In genomic region chr11:134521452-134522289, GRCh38 we compare ENCODE assay signal across 18 cellular contexts.
DNase-seq lines count a peak whose midpoint lies in the region; ATAC-seq, FAIRE-seq and TF ChIP-seq lines count a peak whose summit lies in the region.
"Had no signal": no experiment of that assay in that cellular context is flagged by ENCODE, and none has a peak within 500 bp of the region (broad histone marks: within the 10 kb centered on the region; RNA-seq: fewer than 3 reads in every experiment).

No MANE protein-coding gene starts in this region.

- POLR2A ChIA-PET in IMR-90 (lab: Charles Lee; ENCODE audit: unreplicated experiment): no interaction called here

- no peak overlapping the region for H3K14ac ChIP-seq in IMR-90 (replicated peaks; ENCODE audit: low read depth, low read length)
- no peak overlapping the region for H3K14ac ChIP-seq in neuronal stem cell (ENCODE audit: low read length)

- no peak overlapping the region for H2BK20ac ChIP-seq in IMR-90 (ENCODE audit: low read depth, low read length)

- no peak overlapping the region for H4K8ac ChIP-seq in IMR-90 (ENCODE audit: low read depth in 2 of 2, low read length in 2 of 2)
- H4K8ac ChIP-seq in neuronal stem cell (ENCODE audit: low read depth, low read length): no peak overlapping the region

- H3K27ac ChIP-seq in BLaER1 (no peak overlapping the region), IMR-90 (ENCODE audit: insufficient read depth, low read length) (no peak overlapping the region), kidney (ENCODE audit: low read depth in 2 of 2, low read length in 2 of 2) (no peak overlapping the region), neuronal stem cell (replicated peaks; ENCODE audit: low read length) (no peak overlapping the region), transverse colon (no peak overlapping the region)
- H3K27ac ChIP-seq: A549, C4-2B, RWPE1, SJCRH30 had no signal

- H2BK5ac ChIP-seq in IMR-90 (ENCODE audit: low read depth, low read length, poor library complexity, severe bottlenecking): peak overlapping the region; percentile 26
- no peak overlapping the region for H2BK5ac ChIP-seq in neuronal stem cell (ENCODE audit: low read length)

- 0 out of 2 replicates have a peak, but pooled peaks cover under 1% of the 10 kb centered on the region for H4K20me1 ChIP-seq in BLaER1
- no peaks in the 10 kb centered on the region for H4K20me1 ChIP-seq in IMR-90 (ENCODE audit: insufficient read depth, low read length)

- no peak overlapping the region for H2BK12ac ChIP-seq in neuronal stem cell (ENCODE audit: low read length)

- H3K9ac ChIP-seq in BLaER1 (no peak overlapping the region), IMR-90 (ENCODE audit: low read depth, low read length) (no peak overlapping the region), kidney (ENCODE audit: low read length in 2 of 2) (no peak overlapping the region), neuronal stem cell (ENCODE audit: low read depth, low read length, poor library complexity) (peak overlapping the region; percentile 53)

- H2BK120ac ChIP-seq in IMR-90 (ENCODE audit: low read depth, low read length) (no peak overlapping the region), neuronal stem cell (ENCODE audit: low read depth, low read length) (no peak overlapping the region)

- H3K4ac ChIP-seq in IMR-90 (ENCODE audit: low read depth, low read length) (no peak overlapping the region), neuronal stem cell (ENCODE audit: low read length) (no peak overlapping the region)

- TF ChIP-seq POLR2A in IMR-90 (IDR thresholded peaks at IDR 0.05; ENCODE audit: low read depth, low read length) (no peak), transverse colon (IDR thresholded peaks at IDR 0.05) (no peak)

- no peak overlapping the region for H2AFZ ChIP-seq in IMR-90 (replicated peaks; ENCODE audit: low read length, poor library complexity)
- H2AFZ ChIP-seq in neuronal stem cell (ENCODE audit: low read length): no peak overlapping the region

- H2AK5ac ChIP-seq in IMR-90 (ENCODE audit: low read depth, low read length) (no peak overlapping the region), neuronal stem cell (ENCODE audit: low read depth, low read length) (no peak overlapping the region)

- H3K36me3 ChIP-seq in BLaER1 (no peaks in the 10 kb centered on the region), IMR-90 (ENCODE audit: control insufficient read depth, insufficient read depth, low read length) (no peaks in the 10 kb centered on the region), kidney (ENCODE audit: control insufficient read depth in 1 of 2, insufficient read depth in 2 of 2, low read length in 2 of 2) (no peaks in the 10 kb centered on the region), neuronal stem cell (replicated peaks in 1 of 2; ENCODE audit: control insufficient read depth in 2 of 2, insufficient read depth in 2 of 2, low read length in 2 of 2) (no peaks in the 10 kb centered on the region), transverse colon (no peaks in the 10 kb centered on the region)
- H3K36me3 ChIP-seq: SJCRH30 had no signal

- no peaks in the 10 kb centered on the region for H3K9me3 ChIP-seq in BLaER1
- peaks cover 61% of the 10 kb centered on the region for H3K9me3 ChIP-seq in IMR-90 (ENCODE audit: control insufficient read depth, insufficient read depth, low read length)
- no peaks in the 10 kb centered on the region for H3K9me3 ChIP-seq in kidney (ENCODE audit: control insufficient read depth in 1 of 2, low read length in 2 of 2)
- no peaks in the 10 kb centered on the region for H3K9me3 ChIP-seq in neuronal stem cell (replicated peaks in 1 of 2; ENCODE audit: control insufficient read depth in 2 of 2, insufficient read depth in 1 of 2, low read depth in 1 of 2, low read length in 2 of 2)
- H3K9me3 ChIP-seq in transverse colon: no peaks in the 10 kb centered on the region
- H3K9me3 ChIP-seq: A549, SJCRH30 had no signal

- H3K27me3 ChIP-seq in BLaER1: no peaks in the 10 kb centered on the region
- no peaks in the 10 kb centered on the region for H3K27me3 ChIP-seq in IMR-90 (ENCODE audit: control insufficient read depth, insufficient read depth, low read length)
- peaks cover 0 to 25% (median 0%) of the 10 kb centered on the region in 3 experiments for H3K27me3 ChIP-seq in neuronal stem cell (ENCODE audit: control insufficient read depth in 3 of 3, insufficient read depth in 3 of 3, low read depth in 1 of 3, low read length in 3 of 3)
- no peaks in the 10 kb centered on the region for H3K27me3 ChIP-seq in transverse colon

- H2BK15ac ChIP-seq in IMR-90 (ENCODE audit: low read depth, low read length): no peak overlapping the region
- no peak overlapping the region for H2BK15ac ChIP-seq in neuronal stem cell (ENCODE audit: low read length)

- intact Hi-C loops in IMR-90 (cut with micrococcal nuclease) (no loop called here), kidney (cut with DNase I) (no loop called here), transverse colon (cut with DNase I; ENCODE audit: low total_unique reads) (no loop called here)

- H3K23ac ChIP-seq in IMR-90 (ENCODE audit: low read depth, low read length): no peak overlapping the region
- H3K23ac ChIP-seq in neuronal stem cell (ENCODE audit: low read depth, low read length, poor library complexity): peak overlapping the region; percentile 1

- H2AK9ac ChIP-seq in IMR-90 (replicated peaks; ENCODE audit: low read depth, low read length, poor library complexity): no peak overlapping the region

- no peak overlapping the region for H3K56ac ChIP-seq in IMR-90 (ENCODE audit: extremely low read depth, insufficient read depth, low read length)

- TF ChIP-seq CTCF in IMR-90 (conservative IDR thresholded peaks at IDR 0.05; ENCODE audit: low read depth, low read length) (no peak), kidney (IDR thresholded peaks at IDR 0.05; ENCODE audit: borderline replicate concordance, extremely low read depth, insufficient read depth) (no peak), transverse colon (IDR thresholded peaks at IDR 0.05) (no peak)

- no peak for FAIRE-seq in kidney (lab: Jason Lieb, UNC)
- FAIRE-seq: A549 had no signal

- dilution Hi-C loops in IMR-90 (cut with HindIII; ENCODE audit: low sequenced_read_pairs, unreplicated experiment): no loop called here

- 57% methylated on average over 7 of the region's 18 CpGs; no CpG with 5 or more reads in 1 of the 2 experiments for WGBS in IMR-90 (ENCODE audit: extremely low coverage in 2 of 2, insufficient read length in 1 of 2), 2 experiments
- WGBS in neuronal stem cell (ENCODE audit: extremely low coverage in 2 of 2, insufficient read length in 2 of 2, insufficient replicate concordance in 1 of 2), 2 donors: no CpG with 5 or more reads among the region's 18 CpGs
- WGBS in transverse colon (ENCODE audit: low coverage in 1 of 2), 2 donors: 73 to 84% methylated on average over 4 to 18 of the region's 18 CpGs

- BruUV-seq in IMR-90 (replicated peaks; lab: Mats Ljungman, UMichigan): no TSS peak

- in situ Hi-C loops in IMR-90 (cut with MboI; ENCODE audit: low sequenced_read_pairs): no loop called here
- in situ Hi-C loops in transverse colon (cut with MboI; ENCODE audit: low pct_ligation_motif_present in 1 of 4, low pct_unique_long_range_greater_than_20kb in 1 of 4, low sequenced_read_pairs in 3 of 4): no loop called here

- H3K18ac ChIP-seq in IMR-90 (ENCODE audit: low read depth, low read length) (no peak overlapping the region), neuronal stem cell (ENCODE audit: low read length) (peak overlapping the region; percentile 72)

- H3K79me1 ChIP-seq in IMR-90 (ENCODE audit: low read depth in 1 of 2, low read length in 2 of 2) (no peaks in the 10 kb centered on the region), neuronal stem cell (ENCODE audit: low read depth, low read length) (no peaks in the 10 kb centered on the region)

- H3K4me1 ChIP-seq in BLaER1 (peaks cover 60% of the 10 kb centered on the region), IMR-90 (ENCODE audit: control insufficient read depth, insufficient read depth, low read length) (no peaks in the 10 kb centered on the region), kidney (ENCODE audit: control insufficient read depth in 1 of 2, insufficient read depth in 1 of 2, low read depth in 1 of 2, low read length in 2 of 2) (no peaks in the 10 kb centered on the region), neuronal stem cell (ENCODE audit: control insufficient read depth in 2 of 2, insufficient read depth in 1 of 2, low read depth in 1 of 2, low read length in 2 of 2) (peaks cover 0 to 6% of the 10 kb centered on the region in 2 donors), transverse colon (peaks cover 0 to under 1% (median 0%) of the 10 kb centered on the region in 4 donors)
- H3K4me1 ChIP-seq: A549, SJCRH30 had no signal

- DNase-seq in IMR-90: no peak
- DNase-seq in kidney: peak; percentile 37
- no peak for DNase-seq in neuronal stem cell (ENCODE audit: low spot score)
- no peak for DNase-seq in NCI-H82 (lab: John Stamatoyannopoulos, UW)
- no peak for DNase-seq in NCI-H1436 (lab: John Stamatoyannopoulos, UW)
- DNase-seq in transverse colon: no peak
- DNase-seq: DMS153, H7, NCI-H1105 treated with DMSO at 0.1 percent for 48 hours, NCI-H446 treated with DMSO at 0.1 percent for 48 hours, NCI-H774, PC-3, SJCRH30 had no signal

- no peaks in the 10 kb centered on the region for H3K9me1 ChIP-seq in IMR-90 (ENCODE audit: insufficient read depth, low read length)

- TF ChIP-seq EP300 in transverse colon (IDR thresholded peaks at IDR 0.05; ENCODE audit: low read depth): no peak

- no peak overlapping the region for H4K91ac ChIP-seq in IMR-90 (ENCODE audit: insufficient read depth, low read depth, low read length)
- no peak overlapping the region for H4K91ac ChIP-seq in neuronal stem cell (ENCODE audit: low read depth, low read length, poor library complexity)

- TF ChIP-seq RAD21 in IMR-90 (IDR thresholded peaks at IDR 0.05; ENCODE audit: low read length): no peak

- H3K4me2 ChIP-seq in BLaER1 (peak overlapping the region; percentile 72), IMR-90 (ENCODE audit: low read depth, low read length) (no peak overlapping the region), neuronal stem cell (ENCODE audit: insufficient read depth, low read length, poor library complexity, severe bottlenecking) (no peak overlapping the region)
- H3K4me2 ChIP-seq: A549 had no signal

- no peak for ATAC-seq in IMR-90 (ENCODE audit: low read depth)
- ATAC-seq in HG02588 (IDR thresholded peaks at IDR 0.05; ENCODE audit: unreplicated experiment): no peak
- ATAC-seq: A549, PC-3 had no signal

- H3K4me3 ChIP-seq in BLaER1 (no peak overlapping the region), IMR-90 (ENCODE audit: insufficient read depth, low read depth, low read length) (no peak overlapping the region), kidney (ENCODE audit: low read length in 2 of 2) (no peak overlapping the region), neuronal stem cell (ENCODE audit: low read length in 2 of 2) (peak overlapping the region in 1 of 2 donors; percentile 59), transverse colon (no peak overlapping the region)
- H3K4me3 ChIP-seq: A549, SJCRH30 had no signal

- no peak overlapping the region for H4K5ac ChIP-seq in IMR-90 (ENCODE audit: low read depth, low read length)

- CTCF ChIA-PET in IMR-90 (lab: Yijun Ruan, JAX): no interaction called here

TF ChIP-seq in IMR-90, 13 proteins besides CTCF, POLR2A, EP300 and RAD21 (continues in another document):
- no peak for TF ChIP-seq FOS (IDR thresholded peaks at IDR 0.05; ENCODE audit: low read depth, low read length)
